Comparison of ENCODE assay signal across 8 cellular contexts in the genomic region with DNA sequence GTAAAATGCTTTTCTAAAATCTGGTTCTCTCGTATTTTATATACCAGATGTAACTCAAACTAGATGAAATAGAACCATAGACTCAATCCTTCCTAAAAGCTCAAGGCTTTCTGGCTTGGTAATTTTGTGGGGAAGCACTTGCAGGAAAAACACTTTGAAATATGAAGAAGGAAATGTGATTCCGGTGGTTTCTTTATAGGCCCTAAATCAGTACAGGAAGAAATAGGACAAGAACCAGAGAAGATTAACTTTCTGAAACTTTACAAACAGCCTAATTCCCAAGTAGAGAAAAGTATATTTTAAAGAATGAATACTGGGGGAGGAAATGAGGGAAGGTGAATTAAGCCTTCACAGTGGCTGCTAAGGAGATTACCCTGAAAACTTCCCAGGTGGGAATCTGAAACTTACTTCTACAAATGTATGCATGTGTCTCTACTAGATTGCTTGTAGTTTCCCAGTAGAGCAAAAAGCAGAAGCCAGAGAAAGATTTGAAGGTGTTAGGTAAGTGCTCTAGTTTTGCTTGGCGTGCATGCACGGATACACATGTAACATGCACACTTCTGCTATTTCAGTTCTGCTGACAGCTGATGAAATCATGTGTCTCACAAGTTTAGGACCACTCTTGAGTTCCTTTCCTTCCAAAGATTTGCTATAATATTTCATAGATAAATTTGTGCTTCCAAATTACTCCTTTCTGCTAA.
DNase-seq lines count a peak whose midpoint lies in the region; ATAC-seq and TF ChIP-seq lines count a peak whose summit lies in the region.

No MANE protein-coding gene starts in this region.

- H3K27me3 ChIP-seq in Peyer's patch = no peaks in the 10 kb centered on the region
- no peaks in the 10 kb centered on the region for H3K27me3 ChIP-seq in neutrophil
- no peaks in the 10 kb centered on the region for H3K27me3 ChIP-seq in ovary

- no peak overlapping the region for H3K27ac Mint-ChIP-seq in glutamatergic neuron (ENCODE audit: unreplicated experiment)

- no peaks in the 10 kb centered on the region for H3K27me3 Mint-ChIP-seq in glutamatergic neuron (ENCODE audit: unreplicated experiment)

- H3K4me1 ChIP-seq in Peyer's patch (peaks cover 0 to 81% (median 1%) of the 10 kb centered on the region in 4 donors), neutrophil (ENCODE audit: control insufficient read depth in 1 of 2, insufficient read depth in 1 of 2, low read depth in 1 of 2, low read length in 1 of 2) (peaks cover 63 to 72% of the 10 kb centered on the region in 2 experiments), ovary (ENCODE audit: insufficient read depth) (peaks cover 49% of the 10 kb centered on the region)

- ATAC-seq in GM18870 (IDR thresholded peaks at IDR 0.05; ENCODE audit: unreplicated experiment) (peak; percentile 89), HG02870 (IDR thresholded peaks at IDR 0.05; ENCODE audit: unreplicated experiment) (peak; percentile 92)

- H3K4me3 ChIP-seq in Peyer's patch (no peak overlapping the region), neutrophil (ENCODE audit: low read depth in 1 of 2, low read length in 1 of 2) (peak overlapping the region; percentile 32 to 36), ovary (no peak overlapping the region)

- 52 to 66% (median 63%) methylated on average over 4 of the region's 4 CpGs for WGBS in ovary, 3 donors

- H3K9me3 Mint-ChIP-seq in glutamatergic neuron (ENCODE audit: unreplicated experiment) = no peaks in the 10 kb centered on the region

- H3K27ac ChIP-seq in Peyer's patch = peak overlapping the region in 3 of 4 donors; percentile 3 to 53 (median 19)
- peak overlapping the region; percentile 74 for H3K27ac ChIP-seq in neutrophil
- H3K27ac ChIP-seq in ovary = peak overlapping the region in 1 of 2 donors; percentile 5

- H3K36me3 Mint-ChIP-seq in glutamatergic neuron (ENCODE audit: unreplicated experiment) = no peaks in the 10 kb centered on the region

- intact Hi-C loops in ovary (cut with DNase I) = no loop called here

- no peak for TF ChIP-seq EP300 in ovary (IDR thresholded peaks at IDR 0.05)

- peaks cover 14% of the 10 kb centered on the region for H3K4me1 Mint-ChIP-seq in glutamatergic neuron (ENCODE audit: low read depth, unreplicated experiment)

- TF ChIP-seq POLR2A in Peyer's patch (IDR thresholded peaks at IDR 0.05) (no peak), ovary (IDR thresholded peaks at IDR 0.05) (no peak)

- H3K36me3 ChIP-seq in Peyer's patch (no peaks in the 10 kb centered on the region), neutrophil (no peaks in the 10 kb centered on the region), ovary (no peaks in the 10 kb centered on the region)

- no peaks in the 10 kb centered on the region for H3K9me3 ChIP-seq in Peyer's patch
- H3K9me3 ChIP-seq in neutrophil = no peaks in the 10 kb centered on the region
- no peaks in the 10 kb centered on the region for H3K9me3 ChIP-seq in ovary

- no peak overlapping the region for H3K4me3 Mint-ChIP-seq in glutamatergic neuron (ENCODE audit: unreplicated experiment)

- DNase-seq in Peyer's patch (peak in 1 of 3 donors; percentile 50), ovary (no peak), HUDEP-2 (lab: John Stamatoyannopoulos, UW; ENCODE audit: unreplicated experiment in 76 of 76) (no peak), islet precursor cell (no peak), glutamatergic neuron (no peak)

- TF ChIP-seq CTCF in Peyer's patch (IDR thresholded peaks at IDR 0.05) = no peak
- TF ChIP-seq CTCF in neutrophil (IDR thresholded peaks at IDR 0.05) = no peak
- TF ChIP-seq CTCF in ovary (IDR thresholded peaks at IDR 0.05) = no peak
- no peak for TF ChIP-seq CTCF in glutamatergic neuron (IDR thresholded peaks at IDR 0.05; ENCODE audit: partially characterized antibody, unreplicated experiment)

Comparison
In these comparisons a context has a peak if more than half of its experiments do, and no peak if none do; other contexts are left out.
1. H3K4me3 ChIP-seq: peak in neutrophil (2 of 2); none in Peyer's patch (0 of 4) and ovary (single experiment).